26 cellular contexts compared by ENCODE assay signal in genomic region chr5:179206366-179206765, GRCh38.
"Had no signal": no experiment of that assay in that cellular context is flagged by ENCODE, and none has a peak within 500 bp of the region (broad histone marks: within the 10 kb centered on the region; RNA-seq: fewer than 3 reads in every experiment).

No MANE protein-coding gene starts in this region.

- H3K27me3 Mint-ChIP-seq: progenitor cell of endocrine pancreas had no signal

- H3K4me2 ChIP-seq: hepatocyte, neural progenitor cell had no signal

- H3K4me3 Mint-ChIP-seq: mesothelial cell of epicardium; natural killer cell; nephron progenitor cell; neural progenitor cell; stimulated activated effector memory CD8-positive, alpha-beta T cell treated with anti-CD3 and anti-CD28 coated beads, Interleukin-12 subunit alpha, Interleukin-12 subunit beta, amount 100 ng/mL, for 72 hours; stimulated activated naive CD8-positive, alpha-beta T cell treated with anti-CD3 and anti-CD28 coated beads, Interleukin-15, Interleukin-2, amounts not matched to agents 100 ng/mL and 50 ng/mL, for 24 hours had no signal

- H3K27ac Mint-ChIP-seq: mesothelial cell of epicardium; natural killer cell; nephron progenitor cell; neural progenitor cell; progenitor cell of endocrine pancreas; stimulated activated effector memory CD8-positive, alpha-beta T cell treated with anti-CD3 and anti-CD28 coated beads, Interleukin-12 subunit alpha, Interleukin-12 subunit beta, amount 100 ng/mL, for 72 hours; stimulated activated naive CD8-positive, alpha-beta T cell treated with anti-CD3 and anti-CD28 coated beads, Interleukin-15, Interleukin-2, amounts not matched to agents 100 ng/mL and 50 ng/mL, for 24 hours had no signal

- H3K27ac ChIP-seq: heart left ventricle, hepatocyte, lower lobe of right lung, neural progenitor cell, ovary, right atrium auricular region, sigmoid colon, spleen, suprapubic skin, thoracic aorta, tibial artery, upper lobe of right lung had no signal

- H3K36me3 ChIP-seq: heart left ventricle, lower lobe of right lung, neural progenitor cell, ovary, right atrium auricular region, sigmoid colon, suprapubic skin, thoracic aorta, tibial artery, upper lobe of right lung had no signal

- ATAC-seq: heart left ventricle; lower lobe of right lung; natural killer cell; stimulated activated effector memory CD8-positive, alpha-beta T cell treated with anti-CD3 and anti-CD28 coated beads, Interleukin-12 subunit alpha, Interleukin-12 subunit beta, amount 100 ng/mL, for 72 hours; upper lobe of right lung had no signal

- H3K4me1 Mint-ChIP-seq: naive B cell; natural killer cell; stimulated activated effector memory CD8-positive, alpha-beta T cell treated with anti-CD3 and anti-CD28 coated beads, Interleukin-12 subunit alpha, Interleukin-12 subunit beta, amount 100 ng/mL, for 72 hours had no signal

- H2AFZ ChIP-seq: hepatocyte, neural progenitor cell had no signal

- H3K4me3 ChIP-seq: heart left ventricle, hepatocyte, lower lobe of right lung, neural progenitor cell, ovary, right atrium auricular region, sigmoid colon, spleen, suprapubic skin, thoracic aorta, tibial artery, upper lobe of right lung had no signal

- H3K9me3 ChIP-seq: heart left ventricle, lower lobe of right lung, ovary, right atrium auricular region, sigmoid colon, spleen, suprapubic skin, thoracic aorta, tibial artery, upper lobe of right lung had no signal

- H3K36me3 Mint-ChIP-seq: mesothelial cell of epicardium; naive B cell; natural killer cell; neural progenitor cell; stimulated activated effector memory CD8-positive, alpha-beta T cell treated with anti-CD3 and anti-CD28 coated beads, Interleukin-12 subunit alpha, Interleukin-12 subunit beta, amount 100 ng/mL, for 72 hours had no signal

- DNase-seq: islet precursor cell; lower lobe of right lung; mammary epithelial cell; mesendoderm; naive B cell; natural killer cell; nephron progenitor cell; ovary; sigmoid colon; small intestine; spleen; stimulated activated CD4-positive, alpha-beta T cell treated with anti-CD3 and anti-CD28 coated beads, Interleukin-4, amount 100 ng/mL, for 24 hours; stimulated activated naive CD4-positive, alpha-beta T cell; tibial artery; trophoblast cell; upper lobe of right lung had no signal

- H3K9me3 Mint-ChIP-seq: mesothelial cell of epicardium; naive B cell; natural killer cell; nephron progenitor cell; neural progenitor cell; stimulated activated effector memory CD8-positive, alpha-beta T cell treated with anti-CD3 and anti-CD28 coated beads, Interleukin-12 subunit alpha, Interleukin-12 subunit beta, amount 100 ng/mL, for 72 hours; stimulated activated naive CD8-positive, alpha-beta T cell treated with anti-CD3 and anti-CD28 coated beads, Interleukin-15, Interleukin-2, amounts not matched to agents 100 ng/mL and 50 ng/mL, for 24 hours had no signal

- H3K27me3 ChIP-seq: hepatocyte, neural progenitor cell, ovary, right atrium auricular region, sigmoid colon, tibial artery, upper lobe of right lung had no signal

- H3K9ac ChIP-seq: neural progenitor cell had no signal

- H3K4me1 ChIP-seq: heart left ventricle, lower lobe of right lung, neural progenitor cell, right atrium auricular region, sigmoid colon, suprapubic skin, tibial artery, upper lobe of right lung had no signal
